Comparison of ENCODE assay signal across 8 cellular contexts in genomic region chr7:149245244-149245643, GRCh38. TPM values are rescaled to one million over a fixed set of nuclear protein-coding genes. Genes with fewer than 3 reads are reported as not detected.
DNase-seq lines count a peak whose midpoint lies in the region; ATAC-seq and TF ChIP-seq lines count a peak whose summit lies in the region.

No MANE protein-coding gene starts in this region.

- no peaks in the 10 kb centered on the region for H3K36me3 ChIP-seq in Caco-2 (ENCODE audit: control insufficient read depth, insufficient read depth, low read length)

- ATAC-seq in HG03280 (IDR thresholded peaks at IDR 0.05; ENCODE audit: unreplicated experiment) = peak; percentile 63
- ATAC-seq in stimulated activated naive B cell treated with anti-CD40 and anti-IgM and Interleukin-4, amounts not matched to agents 10 μg/mL and 1 μg/mL and 100 μg/mL, for 72 hours (replicated peaks) = peak; percentile 79 to 80

- no peaks in the 10 kb centered on the region for H3K9me3 Mint-ChIP-seq in activated naive CD4-positive, alpha-beta T cell treated with anti-CD3 and anti-CD28 coated beads, Interleukin-2, amount 50 U/mL, for 24 hours
- H3K9me3 Mint-ChIP-seq in stimulated activated naive B cell treated with anti-CD40 and anti-IgM and Interleukin-4, amounts not matched to agents 10 μg/mL and 1 μg/mL and 100 μg/mL, for 72 hours = peaks cover 3% of the 10 kb centered on the region in 2 donors
- H3K9me3 Mint-ChIP-seq in Caco-2 (ENCODE audit: unreplicated experiment) = peaks cover 10% of the 10 kb centered on the region
- H3K9me3 Mint-ChIP-seq in type B pancreatic cell = peaks cover 6% of the 10 kb centered on the region

- DNase-seq in activated T-cell treated with anti-CD3 and anti-CD28 coated beads for 48 hours (ENCODE audit: low read depth) (peak; percentile 49), Caco-2 (no peak), dermis blood vessel endothelial cell (no peak), type B pancreatic cell (ENCODE audit: extremely low spot score, unreplicated experiment) (no peak)
- no peak for DNase-seq in activated T-cell treated with anti-CD3 and anti-CD28 coated beads, Interleukin-2, amount 50 U/mL, for 1 hour
- DNase-seq in stimulated activated naive B cell treated with anti-CD40 and anti-IgM and Interleukin-4, amounts not matched to agents 10 μg/mL and 1 μg/mL and 100 μg/mL, for 72 hours = peak; percentile 36

- no peak for TF ChIP-seq CTCF in Caco-2 (IDR thresholded peaks at IDR 0.05; ENCODE audit: insufficient read depth in 1 of 2, low read depth in 1 of 2, low read length in 1 of 2, severe bottlenecking in 1 of 2, unreplicated experiment in 1 of 2)
- no peak for TF ChIP-seq CTCF in type B pancreatic cell (conservative IDR thresholded peaks at IDR 0.05)

- CTCF ChIA-PET in Caco-2 (lab: Charles Lee) = no interaction called here

- intact Hi-C loops in Caco-2 (cut with micrococcal nuclease; ENCODE audit: unreplicated experiment) = no loop called here

- no peak overlapping the region for H3K4me3 Mint-ChIP-seq in activated naive CD4-positive, alpha-beta T cell treated with anti-CD3 and anti-CD28 coated beads, Interleukin-2, amount 50 U/mL, for 24 hours
- H3K4me3 Mint-ChIP-seq in stimulated activated naive B cell treated with anti-CD40 and anti-IgM and Interleukin-4, amounts not matched to agents 10 μg/mL and 1 μg/mL and 100 μg/mL, for 72 hours = peak overlapping the region in 1 of 2 donors; percentile 39
- H3K4me3 Mint-ChIP-seq in Caco-2 (ENCODE audit: unreplicated experiment) (no peak overlapping the region), type B pancreatic cell (no peak overlapping the region)

- BruUV-seq in Caco-2 (replicated peaks; lab: Mats Ljungman, UMichigan) = no TSS peak

- no peaks in the 10 kb centered on the region for H3K27me3 Mint-ChIP-seq in activated naive CD4-positive, alpha-beta T cell treated with anti-CD3 and anti-CD28 coated beads, Interleukin-2, amount 50 U/mL, for 24 hours
- H3K27me3 Mint-ChIP-seq in stimulated activated naive B cell treated with anti-CD40 and anti-IgM and Interleukin-4, amounts not matched to agents 10 μg/mL and 1 μg/mL and 100 μg/mL, for 72 hours = no peaks in the 10 kb centered on the region
- H3K27me3 Mint-ChIP-seq in Caco-2 (ENCODE audit: insufficient read depth, unreplicated experiment) = no peaks in the 10 kb centered on the region
- H3K27me3 Mint-ChIP-seq in type B pancreatic cell = no peaks in the 10 kb centered on the region

- no peak overlapping the region for H3K4me3 ChIP-seq in Caco-2 (ENCODE audit: low read depth, low read length)

- no peaks in the 10 kb centered on the region for H3K27me3 ChIP-seq in Caco-2 (replicated peaks; ENCODE audit: control insufficient read depth, insufficient read depth, low read length)

- peak overlapping the region; percentile 80 for H3K27ac Mint-ChIP-seq in activated naive CD4-positive, alpha-beta T cell treated with anti-CD3 and anti-CD28 coated beads, Interleukin-2, amount 50 U/mL, for 24 hours
- peak overlapping the region; percentile 91 for H3K27ac Mint-ChIP-seq in stimulated activated naive B cell treated with anti-CD40 and anti-IgM and Interleukin-4, amounts not matched to agents 10 μg/mL and 1 μg/mL and 100 μg/mL, for 72 hours
- H3K27ac Mint-ChIP-seq in Caco-2 (ENCODE audit: unreplicated experiment) (no peak overlapping the region), type B pancreatic cell (no peak overlapping the region)

- H3K4me1 Mint-ChIP-seq in activated naive CD4-positive, alpha-beta T cell treated with anti-CD3 and anti-CD28 coated beads, Interleukin-2, amount 50 U/mL, for 24 hours = peaks cover 68% of the 10 kb centered on the region
- H3K4me1 Mint-ChIP-seq in stimulated activated naive B cell treated with anti-CD40 and anti-IgM and Interleukin-4, amounts not matched to agents 10 μg/mL and 1 μg/mL and 100 μg/mL, for 72 hours = peaks cover 43 to 80% of the 10 kb centered on the region in 2 donors
- H3K4me1 Mint-ChIP-seq in Caco-2 (ENCODE audit: low read depth, unreplicated experiment) (peaks cover 7% of the 10 kb centered on the region), type B pancreatic cell (ENCODE audit: unreplicated experiment) (peaks cover 23% of the 10 kb centered on the region)

- H3K36me3 Mint-ChIP-seq in activated naive CD4-positive, alpha-beta T cell treated with anti-CD3 and anti-CD28 coated beads, Interleukin-2, amount 50 U/mL, for 24 hours = peaks cover 13% of the 10 kb centered on the region
- H3K36me3 Mint-ChIP-seq in stimulated activated naive B cell treated with anti-CD40 and anti-IgM and Interleukin-4, amounts not matched to agents 10 μg/mL and 1 μg/mL and 100 μg/mL, for 72 hours = peaks cover 21 to 35% of the 10 kb centered on the region in 2 donors
- H3K36me3 Mint-ChIP-seq in Caco-2 (ENCODE audit: insufficient read depth, unreplicated experiment) (peaks cover 15% of the 10 kb centered on the region), type B pancreatic cell (peaks cover 26% of the 10 kb centered on the region)

- peaks cover 9% of the 10 kb centered on the region; the same call in 1 of the 2 replicates for H3K9me3 ChIP-seq in Caco-2

- H3K4me1 ChIP-seq in Caco-2 = peaks cover 6% of the 10 kb centered on the region

- POLR2A ChIA-PET in Caco-2 (lab: Charles Lee) = no interaction called here

RNA-seq across cellular contexts. Expression of gene ZNF212, which starts 5.8 kb away (rescaled TPM):
- total RNA-seq in Caco-2 (2022) (15.9 and 18.6 TPM in 2 replicates), dermis blood vessel endothelial cell (3.7 and 4.6 TPM in 2 replicates), type B pancreatic cell (ENCODE audit: low replicate concordance) (13.3 and 16.6 TPM in 2 replicates)

RNA-seq across cellular contexts. Expression of gene ZNF783, which starts 16.8 kb away (rescaled TPM):
- total RNA-seq in Caco-2 (2022) (26.1 and 27.3 TPM in 2 replicates), dermis blood vessel endothelial cell (6.7 and 7.5 TPM in 2 replicates), type B pancreatic cell (ENCODE audit: low replicate concordance) (12.5 and 19.7 TPM in 2 replicates)

RNA-seq across cellular contexts. Expression of gene ZNF282, which starts 49.9 kb away (rescaled TPM):
- total RNA-seq in Caco-2 (2022) (35.7 and 44.0 TPM in 2 replicates), dermis blood vessel endothelial cell (31.3 and 61.8 TPM in 2 replicates), type B pancreatic cell (ENCODE audit: low replicate concordance) (34.3 and 35.4 TPM in 2 replicates)

Comparison
In these comparisons a context has a peak if more than half of its experiments do, and no peak if none do; other contexts are left out.
1. DNase-seq: peak in activated T-cell treated with anti-CD3 and anti-CD28 coated beads for 48 hours (single experiment) and stimulated activated naive B cell treated with anti-CD40 and anti-IgM and Interleukin-4, amounts not matched to agents 10 μg/mL and 1 μg/mL and 100 μg/mL, for 72 hours (single experiment); none in activated T-cell treated with anti-CD3 and anti-CD28 coated beads, Interleukin-2, amount 50 U/mL, for 1 hour (single experiment), Caco-2 (0 of 2), dermis blood vessel endothelial cell (single experiment) and type B pancreatic cell (single experiment).
2. H3K27ac Mint-ChIP-seq: peak in activated naive CD4-positive, alpha-beta T cell treated with anti-CD3 and anti-CD28 coated beads, Interleukin-2, amount 50 U/mL, for 24 hours (single experiment) and stimulated activated naive B cell treated with anti-CD40 and anti-IgM and Interleukin-4, amounts not matched to agents 10 μg/mL and 1 μg/mL and 100 μg/mL, for 72 hours (single experiment); none in Caco-2 (single experiment) and type B pancreatic cell (single experiment).